In genomic region chr17:50661795-50662391, GRCh38 we compare ENCODE assay signal across 1 cellular context.
TF ChIP-seq lines count a peak whose summit lies in the region.

No MANE protein-coding gene starts in this region.

TF ChIP-seq in K562, 482 proteins besides CTCF, POLR2A, EP300 and RAD21 (continued from another document and continues in another):
- TF ChIP-seq XRCC4 (IDR thresholded peaks at IDR 0.05; ENCODE audit: extremely low read depth, insufficient read depth, insufficient read length) (no peak), BACH1 (tag; IDR thresholded peaks at IDR 0.05) (peak; percentile 97), HMGN3 (IDR thresholded peaks at IDR 0.05; ENCODE audit: borderline replicate concordance, extremely low read depth, insufficient read length, low read depth, low read length) (no peak), AFF4 (CRISPR knock-in tag; IDR thresholded peaks at IDR 0.05) (no peak), RERE (CRISPR knock-in tag; IDR thresholded peaks at IDR 0.05; ENCODE audit: borderline replicate concordance) (no peak), CREB3 (tag; conservative IDR thresholded peaks at IDR 0.05; ENCODE audit: low read depth) (peak; percentile 57; the same call in 1 of the 2 replicates), BRCA1 (IDR thresholded peaks at IDR 0.05) (no peak), BRCA1 (CRISPR knock-in tag; IDR thresholded peaks at IDR 0.05) (no peak), ZNF212 (CRISPR knock-in tag; IDR thresholded peaks at IDR 0.05) (no peak), ZFPM2 (CRISPR knock-in tag; IDR thresholded peaks at IDR 0.05) (no peak), TARDBP (IDR thresholded peaks at IDR 0.05) (no peak), RCOR1 (IDR thresholded peaks at IDR 0.05; ENCODE audit: borderline replicate concordance in 1 of 2, low read depth in 2 of 2, low read length in 2 of 2) (peak in 1 of 2 experiments; percentile 52; a peak in 2 of 4 replicates), TAF15 (IDR thresholded peaks at IDR 0.05; ENCODE audit: low read depth, low read length) (no peak), ETV1 (tag; conservative IDR thresholded peaks at IDR 0.05; ENCODE audit: low read depth) (peak; percentile 95), TEAD4 (IDR thresholded peaks at IDR 0.05; ENCODE audit: low read length) (peak; percentile 43), TEAD4 (CRISPR knock-in tag; IDR thresholded peaks at IDR 0.05; ENCODE audit: borderline replicate concordance) (no peak), ZNF699 (CRISPR knock-in tag; IDR thresholded peaks at IDR 0.05; ENCODE audit: insufficient replicate concordance) (no peak), ZNF644 (tag; IDR thresholded peaks at IDR 0.05; ENCODE audit: low read depth) (peak; percentile 60; the same call in 1 of the 2 replicates), E2F1 (CRISPR knock-in tag; IDR thresholded peaks at IDR 0.05) (no peak), PHF20 (IDR thresholded peaks at IDR 0.05; ENCODE audit: partially characterized antibody) (no peak), U2AF2 (optimal IDR thresholded peaks at IDR 0.05; ENCODE audit: low read depth, low read length) (no peak), MEF2D (tag; conservative IDR thresholded peaks at IDR 0.05; ENCODE audit: low read depth) (peak; percentile 84), MBD1 (CRISPR knock-in tag; IDR thresholded peaks at IDR 0.05) (no peak), ZNF778 (CRISPR knock-in tag; IDR thresholded peaks at IDR 0.05) (no peak), THAP7 (CRISPR knock-in tag; IDR thresholded peaks at IDR 0.05) (no peak), TEAD2 (tag; IDR thresholded peaks at IDR 0.05) (peak; percentile 19; the same call in 1 of the 2 replicates), KLF6 (CRISPR knock-in tag; IDR thresholded peaks at IDR 0.05; ENCODE audit: borderline replicate concordance) (no peak; the same call in 1 of the 2 replicates), NR2C1 (IDR thresholded peaks at IDR 0.05) (peak; percentile 65; the same call in 1 of the 2 replicates), NR2C1 (tag; IDR thresholded peaks at IDR 0.05) (peak; percentile 81), ZNF232 (CRISPR knock-in tag; IDR thresholded peaks at IDR 0.05) (no peak), NR4A1 (CRISPR knock-in tag; IDR thresholded peaks at IDR 0.05) (no peak), NR4A1 (tag; IDR thresholded peaks at IDR 0.05) (0 out of 2 replicates have a peak, but pooled peaks have one; percentile 47), ADNP (tag; IDR thresholded peaks at IDR 0.05) (no peak), SUPT5H (IDR thresholded peaks at IDR 0.05) (no peak), ZNF740 (CRISPR knock-in tag; IDR thresholded peaks at IDR 0.05) (no peak), ZNF740 (tag; IDR thresholded peaks at IDR 0.05) (0 out of 4 replicates have a peak, but pooled peaks of 1 of the 2 experiments have one; percentile 38), SRSF9 (IDR thresholded peaks at IDR 0.05; ENCODE audit: borderline replicate concordance, low read depth, low read length) (no peak), RNF2 (IDR thresholded peaks at IDR 0.05) (no peak), TCF7 (IDR thresholded peaks at IDR 0.05; ENCODE audit: borderline replicate concordance) (no peak), CTCFL (IDR thresholded peaks at IDR 0.05; ENCODE audit: borderline replicate concordance, insufficient read depth, low read depth, low read length, poor library complexity, severe bottlenecking) (no peak), STAT6 (CRISPR knock-in tag; IDR thresholded peaks at IDR 0.05) (0 out of 2 replicates have a peak, but pooled peaks have one; percentile 58), E2F4 (CRISPR knock-in tag; IDR thresholded peaks at IDR 0.05; ENCODE audit: low read depth) (no peak)
